ENCODE assay signal across 8 cellular contexts in the genomic region with DNA sequence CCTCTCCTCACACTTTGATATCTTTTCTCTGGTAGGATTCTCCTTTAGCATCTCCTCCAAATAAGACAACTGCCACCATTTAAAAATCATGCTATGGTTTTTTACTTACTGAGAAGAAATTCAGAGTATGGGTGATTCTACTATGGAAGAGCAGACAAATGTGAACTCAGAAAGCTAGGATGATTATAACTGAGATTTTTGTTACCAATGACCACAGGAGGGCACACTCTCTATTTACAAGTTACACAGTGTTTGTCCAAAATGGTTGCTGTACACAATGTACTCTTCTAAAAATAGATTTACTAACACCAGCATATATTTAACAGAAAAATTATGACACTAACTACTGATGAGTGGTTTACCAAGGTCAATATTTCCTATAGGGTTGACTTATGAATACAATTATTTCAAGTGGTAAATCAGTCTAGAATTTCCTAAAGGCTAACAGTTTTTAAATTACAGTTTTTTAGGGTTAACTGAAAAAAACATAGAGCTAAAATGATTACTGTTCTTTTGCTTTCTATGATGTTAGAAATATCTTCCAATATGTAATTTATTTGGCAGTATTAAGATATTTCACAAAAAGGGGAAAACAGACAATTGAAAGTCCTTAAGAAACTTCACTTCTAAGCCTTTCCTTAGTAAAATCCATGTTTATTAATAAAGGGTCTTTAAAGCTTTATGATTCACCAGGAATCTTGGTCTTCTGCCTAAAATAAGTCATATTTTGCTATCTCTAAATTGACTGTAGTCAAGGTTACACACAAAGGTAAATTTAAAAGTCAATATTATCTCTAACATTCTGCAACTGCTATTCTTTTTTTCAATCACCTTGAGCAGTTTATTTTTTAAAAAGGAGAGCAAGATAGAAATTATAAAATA. TPM values are rescaled to one million over a fixed set of nuclear protein-coding genes. Genes with fewer than 3 reads are reported as not detected.
A peak's percentile ranks its signal among the peaks of the same experiment; 100 is the strongest.
DNase-seq lines count a peak whose midpoint lies in the region; ATAC-seq and TF ChIP-seq lines count a peak whose summit lies in the region.

No MANE protein-coding gene starts in this region.

- no peak overlapping the region for H3K4me3 ChIP-seq in DND-41 (ENCODE audit: low read depth in 1 of 2, low read length in 2 of 2)
- no peak overlapping the region for H3K4me3 ChIP-seq in cardiac fibroblast (replicated peaks in 1 of 2; ENCODE audit: low read depth in 2 of 2, low read length in 2 of 2)
- no peak overlapping the region for H3K4me3 ChIP-seq in left lung
- no peak overlapping the region for H3K4me3 ChIP-seq in upper lobe of left lung

- H3K79me2 ChIP-seq in DND-41 (ENCODE audit: insufficient read depth, low read length) = peaks cover 40% of the 10 kb centered on the region

- no peak overlapping the region for H3K4me2 ChIP-seq in DND-41 (ENCODE audit: insufficient read depth, low read length)

- H3K9ac ChIP-seq in DND-41 (ENCODE audit: low read depth, low read length) = no peak overlapping the region

- TF ChIP-seq CTCF in DND-41 (IDR thresholded peaks at IDR 0.05; ENCODE audit: borderline replicate concordance, extremely low read depth, low read length, poor library complexity, severe bottlenecking) (peak; percentile 60), cardiac fibroblast (IDR thresholded peaks at IDR 0.05; ENCODE audit: low read depth, low read length) (peak; percentile 39), left lung (IDR thresholded peaks at IDR 0.05) (peak; percentile 33 to 36), upper lobe of left lung (IDR thresholded peaks at IDR 0.05) (peak in 5 of 6 experiments; percentile 24 to 69 (median 55))

- H3K27me3 ChIP-seq in DND-41 (ENCODE audit: insufficient read depth, low read length, poor library complexity) (no peaks in the 10 kb centered on the region), left lung (no peaks in the 10 kb centered on the region), upper lobe of left lung (no peaks in the 10 kb centered on the region)

- TF ChIP-seq POLR2A in upper lobe of left lung (IDR thresholded peaks at IDR 0.05) = no peak

- no peaks in the 10 kb centered on the region for H3K9me3 ChIP-seq in DND-41 (ENCODE audit: insufficient read depth, low read length, severe bottlenecking)
- peaks cover 0 to 2% of the 10 kb centered on the region in 2 donors for H3K9me3 ChIP-seq in left lung
- no peaks in the 10 kb centered on the region for H3K9me3 ChIP-seq in upper lobe of left lung

- H3K36me3 ChIP-seq in DND-41 (ENCODE audit: insufficient read depth, low read length) (peaks cover 12% of the 10 kb centered on the region; the same call in 1 of the 2 replicates), left lung (no peaks in the 10 kb centered on the region), upper lobe of left lung (peaks cover 0 to 7% (median 0%) of the 10 kb centered on the region in 4 donors)

- intact Hi-C loops in left lung (cut with DNase I) = no loop called here

- TF ChIP-seq EP300 in upper lobe of left lung (IDR thresholded peaks at IDR 0.05) = peak in 2 of 4 donors; percentile 73 to 88

- ATAC-seq in DND-41 (ENCODE audit: insufficient read depth, low read depth) (peak; percentile 83), GM19463 (IDR thresholded peaks at IDR 0.05; ENCODE audit: unreplicated experiment) (peak; percentile 63), HG03469 (IDR thresholded peaks at IDR 0.05; ENCODE audit: unreplicated experiment) (peak; percentile 55), left lung (peak; percentile 91), upper lobe of left lung (ENCODE audit: low FRiP score in 2 of 2) (peak; percentile 83 to 90)

- H3K4me1 ChIP-seq in DND-41 (ENCODE audit: insufficient read depth, low read length) (no peaks in the 10 kb centered on the region), left lung (peaks cover 9 to 32% of the 10 kb centered on the region in 2 donors), upper lobe of left lung (peaks cover 15 to 29% (median 24%) of the 10 kb centered on the region in 4 donors)

- peaks cover 3% of the 10 kb centered on the region; the same call in 1 of the 2 replicates for H4K20me1 ChIP-seq in DND-41 (ENCODE audit: insufficient read depth, low read length)

- no peak overlapping the region for H2AFZ ChIP-seq in DND-41 (ENCODE audit: low read depth, low read length)

- no peak overlapping the region for H3K27ac ChIP-seq in DND-41 (ENCODE audit: low read length)
- H3K27ac ChIP-seq in left lung = peak overlapping the region; percentile 13 to 28
- peak overlapping the region; percentile 3 to 42 (median 40) for H3K27ac ChIP-seq in upper lobe of left lung

- DNase-seq in DND-41 (no peak), NCI-H748 (lab: John Stamatoyannopoulos, UW; ENCODE audit: unreplicated experiment) (peak; percentile 37), cardiac fibroblast (ENCODE audit: low read depth in 2 of 2) (peak; percentile 83 to 86), left lung (no peak), upper lobe of left lung (no peak)
- no peak for DNase-seq in activated naive CD4-positive, alpha-beta T cell treated with anti-CD3 and anti-CD28 coated beads, Interleukin-2, amount 50 U/mL, for 16 hours

RNA-seq across cellular contexts. Expression of a gene that starts 57.2 kb away (rescaled TPM):
- 10 to 100 TPM; 26.0 to 28.6 TPM for total RNA-seq in left lung
- total RNA-seq in upper lobe of left lung = 10 to 100 TPM; 29.8 to 83.6 (median 51.1) TPM

Comparison
In these comparisons a context has a peak if more than half of its experiments do, and no peak if none do; other contexts are left out.
1. DNase-seq: peak in NCI-H748 (single experiment) and cardiac fibroblast (2 of 2); none in DND-41 (single experiment), left lung (0 of 2), upper lobe of left lung (0 of 2) and activated naive CD4-positive, alpha-beta T cell treated with anti-CD3 and anti-CD28 coated beads, Interleukin-2, amount 50 U/mL, for 16 hours (single experiment).
2. Peak in every context shown above with its lines, with median percentiles within 50 percentile points of each other: ATAC-seq and CTCF ChIP-seq.